1 cellular context compared by ENCODE assay signal in genomic region chr11:65887723-65888162, GRCh38.
TF ChIP-seq lines count a peak whose summit lies in the region.

No MANE protein-coding gene starts in this region.

TF ChIP-seq in endothelial cell of umbilical vein, 7 proteins besides CTCF, POLR2A, EP300 and RAD21 (continued from another document):
- TF ChIP-seq FOS (IDR thresholded peaks at IDR 0.05; ENCODE audit: borderline replicate concordance, insufficient read depth, low read length) (no peak), MAX (IDR thresholded peaks at IDR 0.05; ENCODE audit: insufficient read depth, insufficient read length) (no peak), MYC (IDR thresholded peaks at IDR 0.05; ENCODE audit: low read depth, low read length) (no peak), GATA2 (IDR thresholded peaks at IDR 0.05; ENCODE audit: insufficient read depth, insufficient read length, low read depth, low read length) (no peak)
